8 cellular contexts compared by ENCODE assay signal in the genomic region with DNA sequence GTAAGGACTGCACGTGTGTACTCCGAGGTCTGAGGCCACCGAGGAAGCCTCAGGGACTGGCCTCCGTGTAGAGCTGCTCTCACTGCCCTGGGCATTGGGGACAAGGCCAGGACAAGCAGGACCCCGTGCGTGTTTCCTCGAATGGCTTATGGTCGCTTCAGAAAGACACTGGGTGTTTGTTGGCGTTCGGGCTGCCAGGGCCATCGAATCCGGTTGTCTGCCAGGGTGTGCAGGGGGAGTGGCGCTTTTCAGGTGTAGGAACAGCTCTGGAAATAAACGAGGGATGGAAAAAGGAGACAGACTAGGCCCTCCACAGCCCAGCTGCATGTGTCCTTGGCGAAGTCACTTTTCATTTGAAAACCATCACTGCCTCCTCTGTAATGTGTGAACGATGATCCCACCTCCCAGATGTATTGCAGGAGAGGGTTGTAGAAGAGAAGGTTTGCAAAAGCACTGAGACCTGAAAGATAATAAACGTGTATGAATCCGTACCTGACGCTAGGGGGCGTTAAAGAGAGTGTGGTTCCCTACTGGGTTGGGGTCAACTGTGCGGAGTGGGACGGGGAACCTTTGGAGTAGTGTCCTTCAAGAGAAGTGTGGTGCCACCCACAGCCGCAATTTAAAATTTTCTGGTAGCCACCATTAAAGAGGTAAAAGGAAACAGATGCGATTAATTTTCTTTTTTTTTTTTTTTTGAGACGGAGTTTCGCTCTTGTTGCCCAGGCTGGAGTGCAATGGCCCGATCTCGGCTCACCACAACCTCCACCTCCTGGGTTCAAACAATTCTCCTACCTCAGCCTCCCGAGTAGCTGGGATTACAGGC. TPM values are rescaled to one million over a fixed set of nuclear protein-coding genes. Genes with fewer than 3 reads are reported as not detected.
A peak's percentile ranks its signal among the peaks of the same experiment; 100 is the strongest.
DNase-seq lines count a peak whose midpoint lies in the region; ATAC-seq and TF ChIP-seq lines count a peak whose summit lies in the region.

No MANE protein-coding gene starts in this region.

- peak; percentile 71 for TF ChIP-seq CTCF in DND-41 (IDR thresholded peaks at IDR 0.05; ENCODE audit: borderline replicate concordance, extremely low read depth, low read length, poor library complexity, severe bottlenecking)
- TF ChIP-seq CTCF in WI38 (IDR thresholded peaks at IDR 0.05; ENCODE audit: low read depth, low read length): peak; percentile 41
- peak in 4 of 6 experiments; percentile 28 to 47 (median 32) for TF ChIP-seq CTCF in esophagus squamous epithelium (IDR thresholded peaks at IDR 0.05)
- TF ChIP-seq CTCF in omental fat pad (IDR thresholded peaks at IDR 0.05): no peak

- H3K4me3 ChIP-seq in DND-41 (ENCODE audit: low read depth in 1 of 2, low read length in 2 of 2) (no peak overlapping the region), WI38 (ENCODE audit: low read depth, low read length) (no peak overlapping the region), esophagus squamous epithelium (no peak overlapping the region)
- H3K4me3 ChIP-seq in Jurkat, Clone E6-1 (ENCODE audit: low read length): no peak overlapping the region

- H3K27me3 ChIP-seq in DND-41 (ENCODE audit: insufficient read depth, low read length, poor library complexity) (no peaks in the 10 kb centered on the region), esophagus squamous epithelium (peaks cover 0 to 22% (median 0%) of the 10 kb centered on the region in 4 donors)

- no peaks in the 10 kb centered on the region for H3K79me2 ChIP-seq in DND-41 (ENCODE audit: insufficient read depth, low read length)

- no peak overlapping the region for H3K4me2 ChIP-seq in DND-41 (ENCODE audit: insufficient read depth, low read length)

- H4K20me1 ChIP-seq in DND-41 (ENCODE audit: insufficient read depth, low read length): no peaks in the 10 kb centered on the region

- H3K9me3 ChIP-seq in DND-41 (ENCODE audit: insufficient read depth, low read length, severe bottlenecking): no peaks in the 10 kb centered on the region
- no peaks in the 10 kb centered on the region for H3K9me3 ChIP-seq in esophagus squamous epithelium

- WGBS in esophagus squamous epithelium, 2 donors: 44 to 54% methylated on average over 14 to 29 of the region's 29 CpGs

- no peak for ATAC-seq in DND-41 (ENCODE audit: insufficient read depth, low read depth)
- ATAC-seq in HG03571 (IDR thresholded peaks at IDR 0.05; ENCODE audit: unreplicated experiment): no peak
- ATAC-seq in omental fat pad (ENCODE audit: low FRiP score): no peak

- H3K36me3 ChIP-seq in DND-41 (ENCODE audit: insufficient read depth, low read length) (no peaks in the 10 kb centered on the region), esophagus squamous epithelium (no peaks in the 10 kb centered on the region)

- intact Hi-C loops in esophagus squamous epithelium (cut with DNase I): no loop called here

- no peak overlapping the region for H3K9ac ChIP-seq in DND-41 (ENCODE audit: low read depth, low read length)

- H3K27ac ChIP-seq in DND-41 (ENCODE audit: low read length) (no peak overlapping the region), esophagus squamous epithelium (peak overlapping the region in 3 of 4 donors; percentile 20 to 60 (median 53))

- H2AFZ ChIP-seq in DND-41 (ENCODE audit: low read depth, low read length): no peak overlapping the region

- DNase-seq in DND-41 (peak; percentile 24), esophagus squamous epithelium (lab: John Stamatoyannopoulos, UW) (no peak), omental fat pad (ENCODE audit: low spot score) (no peak), NCI-H510A (lab: John Stamatoyannopoulos, UW) (no peak)
- peak; percentile 49 for DNase-seq in Jurkat, Clone E6-1 (ENCODE audit: low read depth, low spot score)
- peak; percentile 62 for DNase-seq in stimulated activated CD4-positive, alpha-beta T cell treated with anti-CD3 and anti-CD28 coated beads, Interleukin-15, amount 100 ng/mL, for 24 hours

- H3K4me1 ChIP-seq in DND-41 (ENCODE audit: insufficient read depth, low read length) (peaks cover 9% of the 10 kb centered on the region), esophagus squamous epithelium (peaks cover 6 to 41% (median 8%) of the 10 kb centered on the region in 3 donors)

- TF ChIP-seq POLR2A in esophagus squamous epithelium (IDR thresholded peaks at IDR 0.05): no peak

RNA-seq across cellular contexts. Expression of gene ZSCAN10, which starts 2.1 kb away (rescaled TPM):
- polyA plus RNA-seq in Jurkat, Clone E6-1 (2012; ENCODE audit: insufficient read depth, insufficient read length): not detected
- total RNA-seq in esophagus squamous epithelium (not detected), omental fat pad (under 1 TPM in 1 of 4 donors, not detected in 3; 0.28 TPM)

RNA-seq across cellular contexts. Expression of gene ZNF205, which starts 11.2 kb away (rescaled TPM):
- not detected for polyA plus RNA-seq in Jurkat, Clone E6-1 (2012; ENCODE audit: insufficient read depth, insufficient read length)
- total RNA-seq in esophagus squamous epithelium: 10 to 100 TPM in 3 of 4 donors, 1 to 10 TPM in 1; 9.7 to 13.9 (median 11.9) TPM
- 10 to 100 TPM in 2 of 4 donors, 1 to 10 TPM in 2; 7.1 to 16.1 (median 9.7) TPM for total RNA-seq in omental fat pad

RNA-seq across cellular contexts. Expression of gene ZNF213, which starts 33.6 kb away (rescaled TPM):
- polyA plus RNA-seq in Jurkat, Clone E6-1 (2012; ENCODE audit: insufficient read depth, insufficient read length): 6.8 TPM
- total RNA-seq in esophagus squamous epithelium (10 to 100 TPM in 1 of 4 donors, 1 to 10 TPM in 3; 3.9 to 14.3 (median 6.4) TPM), omental fat pad (1 to 10 TPM; 1.8 to 4.1 (median 3.6) TPM)

RNA-seq across cellular contexts. Expression of gene IL32, which starts 35.8 kb away (rescaled TPM):
- 293 TPM for polyA plus RNA-seq in Jurkat, Clone E6-1 (2012; ENCODE audit: insufficient read depth, insufficient read length)
- total RNA-seq in esophagus squamous epithelium (10 to 100 TPM in 3 of 4 donors, 1 to 10 TPM in 1; 4.6 to 31.7 (median 17.3) TPM), omental fat pad (10 to 100 TPM; 16.5 to 73.0 (median 25.6) TPM)

RNA-seq across cellular contexts. Expression of gene MMP25, which starts 54.9 kb away (rescaled TPM):
- polyA plus RNA-seq in Jurkat, Clone E6-1 (2012; ENCODE audit: insufficient read depth, insufficient read length): 2.8 TPM
- total RNA-seq in esophagus squamous epithelium: 1 to 10 TPM in 1 of 4 donors, under 1 TPM in 3; 0.19 to 1.4 (median 0.61) TPM
- total RNA-seq in omental fat pad: 10 to 100 TPM in 1 of 4 donors, 1 to 10 TPM in 3; 1.2 to 38.8 (median 2.2) TPM

Comparison
In these comparisons a context has a peak if more than half of its experiments do, and no peak if none do; other contexts are left out.
1. DNase-seq: peak in DND-41 (single experiment), Jurkat, Clone E6-1 (single experiment) and stimulated activated CD4-positive, alpha-beta T cell treated with anti-CD3 and anti-CD28 coated beads, Interleukin-15, amount 100 ng/mL, for 24 hours (single experiment); none in esophagus squamous epithelium (single experiment), omental fat pad (single experiment) and NCI-H510A (single experiment).
2. CTCF ChIP-seq: peak in DND-41 (single experiment), WI38 (single experiment) and esophagus squamous epithelium (4 of 6); none in omental fat pad (0 of 3).